Comparison of ENCODE assay signal across 8 cellular contexts in genomic region chr12:4649358-4649661, GRCh38. TPM values are rescaled to one million over a fixed set of nuclear protein-coding genes. Genes with fewer than 3 reads are reported as not detected.
DNase-seq lines count a peak whose midpoint lies in the region; ATAC-seq and TF ChIP-seq lines count a peak whose summit lies in the region.

No MANE protein-coding gene starts in this region.

- H3K9me3 ChIP-seq in CD8-positive, alpha-beta T cell (ENCODE audit: low read length): no peaks in the 10 kb centered on the region
- H3K9me3 ChIP-seq in Panc1 (ENCODE audit: control insufficient read depth, insufficient read depth, low read depth, low read length): no peaks in the 10 kb centered on the region

- in situ Hi-C loops in Panc1 (cut with HindIII; ENCODE audit: low pct_unique_long_range_greater_than_20kb, low sequenced_read_pairs): no loop called here

- H3K4me1 ChIP-seq in CD8-positive, alpha-beta T cell (ENCODE audit: insufficient read depth, low read length): peaks cover 22% of the 10 kb centered on the region
- peaks cover 5% of the 10 kb centered on the region; the same call in 1 of the 2 replicates for H3K4me1 ChIP-seq in Panc1 (ENCODE audit: control insufficient read depth, insufficient read depth, low read length)

- H3K4me1 Mint-ChIP-seq in CD8-positive, alpha-beta T cell (ENCODE audit: low read depth): peaks cover 56% of the 10 kb centered on the region
- peaks cover 19% of the 10 kb centered on the region for H3K4me1 Mint-ChIP-seq in osteocyte (ENCODE audit: unreplicated experiment)

- no TSS peak for BruUV-seq in Panc1 (replicated peaks; lab: Mats Ljungman, UMichigan)

- H3K4me3 Mint-ChIP-seq in CD8-positive, alpha-beta T cell: peak overlapping the region; percentile 90
- peak overlapping the region; percentile 97 for H3K4me3 Mint-ChIP-seq in osteocyte (ENCODE audit: unreplicated experiment)

- H3K27me3 Mint-ChIP-seq in CD8-positive, alpha-beta T cell (ENCODE audit: low read depth): no peaks in the 10 kb centered on the region
- H3K27me3 Mint-ChIP-seq in osteocyte (ENCODE audit: unreplicated experiment): no peaks in the 10 kb centered on the region

- H3K4me3 ChIP-seq in CD8-positive, alpha-beta T cell (ENCODE audit: low read depth, low read length): peak overlapping the region; percentile 92
- H3K4me3 ChIP-seq in Panc1 (ENCODE audit: low read depth in 2 of 2, low read length in 2 of 2) (peak overlapping the region; percentile 85 to 99), epithelial cell of proximal tubule (ENCODE audit: low read depth, low read length) (peak overlapping the region; percentile 77)

- H3K9me3 Mint-ChIP-seq in CD8-positive, alpha-beta T cell: no peaks in the 10 kb centered on the region
- no peaks in the 10 kb centered on the region for H3K9me3 Mint-ChIP-seq in osteocyte (ENCODE audit: unreplicated experiment)

- intact Hi-C loops in CD8-positive, alpha-beta T cell (cut with DNase I, micrococcal nuclease): loop anchor here (1.0 to 10.0 kb wide), 6 partner anchors 45 to 619 kb away; partner anchors contain the start of genes RAD51AP1 (in 2 of the 2) and TIGAR (in 1 of the 2)
- intact Hi-C loops in Panc1 (cut with micrococcal nuclease; ENCODE audit: unreplicated experiment): no loop called here

- TF ChIP-seq CTCF in CD8-positive, alpha-beta T cell (IDR thresholded peaks at IDR 0.05): no peak
- TF ChIP-seq CTCF in Panc1 (IDR thresholded peaks at IDR 0.05) (no peak), epithelial cell of proximal tubule (conservative IDR thresholded peaks at IDR 0.05; ENCODE audit: low read depth, low read length) (no peak), osteocyte (IDR thresholded peaks at IDR 0.05) (no peak)

- H3K36me3 Mint-ChIP-seq in CD8-positive, alpha-beta T cell: peaks cover 32% of the 10 kb centered on the region
- H3K36me3 Mint-ChIP-seq in osteocyte (ENCODE audit: unreplicated experiment): no peaks in the 10 kb centered on the region

- POLR2A ChIA-PET in CD8-positive, alpha-beta T cell (lab: Charles Lee): interaction anchor here (1.2 to 1.4 kb wide), 3 partner anchors 9 to 327 kb away, joined by 3 to 4 read pairs (median 4); no protein-coding TSS in a partner anchor
- POLR2A ChIA-PET in Panc1 (lab: Charles Lee): no interaction called here

- H3K27ac Mint-ChIP-seq in CD8-positive, alpha-beta T cell: peak overlapping the region; percentile 93
- peak overlapping the region; percentile 99 for H3K27ac Mint-ChIP-seq in osteocyte (ENCODE audit: unreplicated experiment)

- H3K36me3 ChIP-seq in CD8-positive, alpha-beta T cell (ENCODE audit: insufficient read depth, low read length): no peaks in the 10 kb centered on the region
- H3K36me3 ChIP-seq in Panc1 (ENCODE audit: control insufficient read depth, insufficient read depth, low read length): peaks cover 10% of the 10 kb centered on the region

- no peaks in the 10 kb centered on the region for H3K27me3 ChIP-seq in CD8-positive, alpha-beta T cell (ENCODE audit: insufficient read depth, low read length)
- H3K27me3 ChIP-seq in Panc1 (ENCODE audit: control insufficient read depth, insufficient read depth, low read length): no peaks in the 10 kb centered on the region

- H3K27ac ChIP-seq in CD8-positive, alpha-beta T cell (ENCODE audit: low read depth, low read length): peak overlapping the region; percentile 77
- H3K27ac ChIP-seq in Panc1 (ENCODE audit: low read length): peak overlapping the region; percentile 91

- no peak for ATAC-seq in CD8-positive, alpha-beta T cell
- ATAC-seq in Panc1 (no peak), HG02884 (IDR thresholded peaks at IDR 0.05; ENCODE audit: unreplicated experiment) (no peak), HG03439 (IDR thresholded peaks at IDR 0.05; ENCODE audit: unreplicated experiment) (no peak)

- CTCF ChIA-PET in CD8-positive, alpha-beta T cell (lab: Charles Lee): interaction anchor here (1.1 kb wide), 1 partner anchor 45 kb away, joined by 4 read pairs; no protein-coding TSS in a partner anchor
- CTCF ChIA-PET in Panc1 (lab: Charles Lee): interaction anchor here (0.7 kb wide), 2 partner anchors 106 to 353 kb away, joined by 3 to 7 read pairs; no protein-coding TSS in a partner anchor

- DNase-seq in CD8-positive, alpha-beta T cell: no peak
- DNase-seq in Panc1 (ENCODE audit: low read depth, low spot score): no peak
- DNase-seq in epithelial cell of proximal tubule (ENCODE audit: low read depth): no peak
- DNase-seq in osteocyte (ENCODE audit: extremely low spot score, unreplicated experiment): no peak
- no peak for DNase-seq in dermis blood vessel endothelial cell
- no peak for DNase-seq in GDM1 (lab: John Stamatoyannopoulos, UW)

RNA-seq across cellular contexts. Expression of gene NDUFA9, which starts 0.4 kb away (rescaled TPM):
- total RNA-seq in CD8-positive, alpha-beta T cell: 10 to 100 TPM; 94.2 to 95.2 TPM
- total RNA-seq in Panc1 (2021; ENCODE audit: unreplicated experiment) (74.0 TPM), epithelial cell of proximal tubule (76.9 and 100 TPM in 2 replicates), osteocyte (78.9 and 87.4 TPM in 2 replicates), dermis blood vessel endothelial cell (54.5 and 75.2 TPM in 2 replicates)
- polyA plus RNA-seq in Panc1 (2012; ENCODE audit: insufficient read length): 80.1 TPM

RNA-seq across cellular contexts. Expression of gene AKAP3, which starts 0.5 kb away (rescaled TPM):
- total RNA-seq in CD8-positive, alpha-beta T cell: 1 to 10 TPM; 1.1 to 1.3 TPM
- total RNA-seq in Panc1 (2021; ENCODE audit: unreplicated experiment) (0.26 TPM), epithelial cell of proximal tubule (0.06 and 1.0 TPM in 2 replicates), osteocyte (0.97 and 1.1 TPM in 2 replicates), dermis blood vessel endothelial cell (0.85 and 2.4 TPM in 2 replicates)
- polyA plus RNA-seq in Panc1 (2012; ENCODE audit: insufficient read length): not detected
